Comparison of ENCODE assay signal across 15 cellular contexts in the genomic region with DNA sequence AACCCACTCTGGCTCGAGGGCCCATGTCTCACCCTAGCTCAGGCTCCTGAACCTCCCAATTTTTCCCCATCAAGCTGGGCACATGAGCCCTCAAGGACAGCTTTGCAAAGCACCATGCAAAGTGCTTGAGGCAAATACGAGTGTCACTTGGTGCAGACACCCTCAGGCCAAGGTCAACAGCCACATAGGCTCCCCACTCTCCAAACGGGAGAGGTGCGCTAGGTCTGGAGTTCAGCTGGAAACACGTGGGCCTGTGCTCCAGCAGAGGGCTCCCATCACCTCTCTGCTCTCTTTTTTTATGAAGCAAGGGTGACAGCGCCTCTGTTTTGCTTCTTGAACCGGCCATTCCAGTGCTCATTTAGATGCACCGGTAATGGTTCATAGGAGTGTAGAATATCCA. TPM values are rescaled to one million over a fixed set of nuclear protein-coding genes. Genes with fewer than 3 reads are reported as not detected.
DNase-seq lines count a peak whose midpoint lies in the region; ATAC-seq and TF ChIP-seq lines count a peak whose summit lies in the region.
"Had no signal": no experiment of that assay in that cellular context is flagged by ENCODE, and none has a peak within 500 bp of the region (broad histone marks: within the 10 kb centered on the region; RNA-seq: fewer than 3 reads in every experiment).

No MANE protein-coding gene starts in this region.

- H3K27ac Mint-ChIP-seq in naive thymus-derived CD4-positive, alpha-beta T cell, result peak overlapping the region in 6 of 9 donors; percentile 18 to 96 (median 74)

- H4K5ac ChIP-seq in IMR-90 (ENCODE audit: low read depth, low read length), result no peak overlapping the region

- H3K79me1 ChIP-seq in IMR-90 (ENCODE audit: low read depth in 1 of 2, low read length in 2 of 2), result no peaks in the 10 kb centered on the region

- in situ Hi-C loops in IMR-90 (cut with MboI; ENCODE audit: low sequenced_read_pairs), result no loop called here

- no peak overlapping the region for H3K18ac ChIP-seq in IMR-90 (ENCODE audit: low read depth, low read length)

- dilution Hi-C loops in IMR-90 (cut with HindIII; ENCODE audit: low sequenced_read_pairs, unreplicated experiment), result no loop called here

- peaks cover 0 to 4% (median 0%) of the 10 kb centered on the region in 11 donors for H3K9me3 Mint-ChIP-seq in naive thymus-derived CD4-positive, alpha-beta T cell
- H3K9me3 Mint-ChIP-seq: activated naive CD4-positive, alpha-beta T cell treated with anti-CD3 and anti-CD28 coated beads, Interleukin-2, amount 50 U/mL, for 24 hours; naive thymus-derived CD8-positive, alpha-beta T cell had no signal

- no peaks in the 10 kb centered on the region; the same call in 1 of the 2 replicates for H3K27me3 ChIP-seq in IMR-90 (ENCODE audit: control insufficient read depth, insufficient read depth, low read length)
- H3K27me3 ChIP-seq in naive thymus-derived CD4-positive, alpha-beta T cell (ENCODE audit: control insufficient read depth in 2 of 2, insufficient read depth in 2 of 2, low read length in 2 of 2), result no peaks in the 10 kb centered on the region

- no peak overlapping the region for H4K8ac ChIP-seq in IMR-90 (ENCODE audit: low read depth in 2 of 2, low read length in 2 of 2)

- no TSS peak for BruUV-seq in IMR-90 (replicated peaks; lab: Mats Ljungman, UMichigan)

- no CpG with 5 or more reads among the region's 8 CpGs for WGBS in IMR-90 (ENCODE audit: extremely low coverage in 2 of 2, insufficient read length in 1 of 2), 2 experiments

- H2BK5ac ChIP-seq in IMR-90 (ENCODE audit: low read depth, low read length, poor library complexity, severe bottlenecking), result no peak overlapping the region

- H3K4me1 Mint-ChIP-seq in naive thymus-derived CD4-positive, alpha-beta T cell, result peaks cover 65 to 96% (median 93%) of the 10 kb centered on the region in 7 donors

- H2AK5ac ChIP-seq in IMR-90 (ENCODE audit: low read depth, low read length), result no peak overlapping the region; the same call in 1 of the 2 replicates

- H3K9me1 ChIP-seq in IMR-90 (ENCODE audit: insufficient read depth, low read length), result peaks cover 9% of the 10 kb centered on the region

- H3K56ac ChIP-seq in IMR-90 (ENCODE audit: extremely low read depth, insufficient read depth, low read length), result no peak overlapping the region

- no peak for TF ChIP-seq CTCF in IMR-90 (conservative IDR thresholded peaks at IDR 0.05; ENCODE audit: low read depth, low read length)

- H2BK20ac ChIP-seq in IMR-90 (ENCODE audit: low read depth, low read length), result no peak overlapping the region

- H4K20me1 ChIP-seq in IMR-90 (ENCODE audit: insufficient read depth, low read length), result no peaks in the 10 kb centered on the region

- POLR2A ChIA-PET in IMR-90 (lab: Charles Lee; ENCODE audit: unreplicated experiment), result interaction anchor here (0.7 kb wide), 1 partner anchor 22 kb away, joined by 10 read pairs; no protein-coding TSS in a partner anchor
- POLR2A ChIA-PET in naive thymus-derived CD4-positive, alpha-beta T cell (lab: Charles Lee), result interaction anchor here (0.6 to 9.9 kb wide), 8 partner anchors 9 to 259 kb away, joined by 3 to 114 read pairs (median 17); a partner anchor contains a TSS

- H2BK15ac ChIP-seq in IMR-90 (ENCODE audit: low read depth, low read length), result no peak overlapping the region

- H2AFZ ChIP-seq in IMR-90 (replicated peaks; ENCODE audit: low read length, poor library complexity), result no peak overlapping the region

- H3K9me3 ChIP-seq in IMR-90 (ENCODE audit: control insufficient read depth, insufficient read depth, low read length), result no peaks in the 10 kb centered on the region
- no peaks in the 10 kb centered on the region for H3K9me3 ChIP-seq in naive thymus-derived CD4-positive, alpha-beta T cell (ENCODE audit: control insufficient read depth in 2 of 3, low read length in 3 of 3)

- no peak for TF ChIP-seq RAD21 in IMR-90 (IDR thresholded peaks at IDR 0.05; ENCODE audit: low read length)

- CTCF ChIA-PET in IMR-90 (lab: Yijun Ruan, JAX), result interaction anchor here (0.6 to 1.1 kb wide), 3 partner anchors 203 to 1162 kb away, joined by 3 read pairs; no protein-coding TSS in a partner anchor
- CTCF ChIA-PET in naive thymus-derived CD4-positive, alpha-beta T cell (lab: Charles Lee), result interaction anchor here (0.7 to 5.7 kb wide), 11 partner anchors 9 to 187 kb away, joined by 3 to 33 read pairs (median 3); a partner anchor contains a TSS

- no peak overlapping the region for H3K4me2 ChIP-seq in IMR-90 (ENCODE audit: low read depth, low read length)

- peak overlapping the region in 3 of 10 donors; percentile 11 to 34 (median 16) for H3K4me3 Mint-ChIP-seq in naive thymus-derived CD4-positive, alpha-beta T cell

- no peak overlapping the region for H3K4me3 ChIP-seq in IMR-90 (ENCODE audit: insufficient read depth, low read depth, low read length)
- no peak overlapping the region for H3K4me3 ChIP-seq in naive thymus-derived CD4-positive, alpha-beta T cell (ENCODE audit: low read length)

- H3K23ac ChIP-seq in IMR-90 (ENCODE audit: low read depth, low read length), result no peak overlapping the region

- no peaks in the 10 kb centered on the region for H3K27me3 Mint-ChIP-seq in naive thymus-derived CD4-positive, alpha-beta T cell
- H3K27me3 Mint-ChIP-seq: activated naive CD4-positive, alpha-beta T cell treated with anti-CD3 and anti-CD28 coated beads, Interleukin-2, amount 50 U/mL, for 24 hours; naive thymus-derived CD8-positive, alpha-beta T cell had no signal

- H4K91ac ChIP-seq in IMR-90 (ENCODE audit: insufficient read depth, low read depth, low read length), result no peak overlapping the region

- H2BK120ac ChIP-seq in IMR-90 (ENCODE audit: low read depth, low read length), result no peak overlapping the region

- peak; percentile 6 for DNase-seq in NCI-H82 (lab: John Stamatoyannopoulos, UW)
- no peak for DNase-seq in NCI-H82 treated with DMSO at 0.1 percent for 48 hours (lab: John Stamatoyannopoulos, UW; ENCODE audit: unreplicated experiment)
- DNase-seq in IMR-90, result no peak
- DNase-seq in UCSD-AML1 (lab: John Stamatoyannopoulos, UW; ENCODE audit: unreplicated experiment), result peak; percentile 39
- DNase-seq in naive thymus-derived CD4-positive, alpha-beta T cell, result no peak
- no peak for DNase-seq in globus pallidus (ENCODE audit: low spot score)
- DNase-seq: kidney; naive thymus-derived CD8-positive, alpha-beta T cell; NCI-H1105 treated with DMSO at 0.1 percent for 48 hours; NCI-H524 treated with DMSO at 0.1 percent for 48 hours had no signal

- H3K9ac ChIP-seq in IMR-90 (ENCODE audit: low read depth, low read length), result no peak overlapping the region

- H3K4ac ChIP-seq in IMR-90 (ENCODE audit: low read depth, low read length), result no peak overlapping the region

- ATAC-seq in IMR-90 (ENCODE audit: low read depth) (no peak), HG02571 (IDR thresholded peaks at IDR 0.05; ENCODE audit: unreplicated experiment) (no peak), HG03097 (IDR thresholded peaks at IDR 0.05; ENCODE audit: low FRiP score, unreplicated experiment) (no peak)
- ATAC-seq in naive thymus-derived CD4-positive, alpha-beta T cell, result no peak
- ATAC-seq: naive thymus-derived CD8-positive, alpha-beta T cell had no signal

- no peak overlapping the region for H3K14ac ChIP-seq in IMR-90 (replicated peaks; ENCODE audit: low read depth, low read length)

- intact Hi-C loops in IMR-90 (cut with micrococcal nuclease), result no loop called here
- intact Hi-C loops in naive thymus-derived CD4-positive, alpha-beta T cell (cut with micrococcal nuclease), result no loop called here

- peaks cover 0 to 4% (median 0%) of the 10 kb centered on the region in 5 donors for H3K36me3 Mint-ChIP-seq in naive thymus-derived CD4-positive, alpha-beta T cell
- H3K36me3 Mint-ChIP-seq: activated naive CD4-positive, alpha-beta T cell treated with anti-CD3 and anti-CD28 coated beads, Interleukin-2, amount 50 U/mL, for 24 hours; naive thymus-derived CD8-positive, alpha-beta T cell had no signal

- peak overlapping the region; percentile 60 for H2AK9ac ChIP-seq in IMR-90 (replicated peaks; ENCODE audit: low read depth, low read length, poor library complexity)

- no peak overlapping the region for H3K27ac ChIP-seq in IMR-90 (ENCODE audit: insufficient read depth, low read length)
- no peak overlapping the region for H3K27ac ChIP-seq in naive thymus-derived CD4-positive, alpha-beta T cell (ENCODE audit: low read depth, low read length)
- H3K27ac ChIP-seq: HL-60 had no signal

- no peaks in the 10 kb centered on the region for H3K36me3 ChIP-seq in IMR-90 (ENCODE audit: control insufficient read depth, insufficient read depth, low read length)
- H3K36me3 ChIP-seq in naive thymus-derived CD4-positive, alpha-beta T cell (ENCODE audit: control insufficient read depth in 2 of 3, insufficient read depth in 3 of 3, low read length in 3 of 3), result no peaks in the 10 kb centered on the region

- H3K4me1 ChIP-seq in IMR-90 (ENCODE audit: control insufficient read depth, insufficient read depth, low read length), result peaks cover 3% of the 10 kb centered on the region; the same call in 1 of the 2 replicates
- H3K4me1 ChIP-seq in naive thymus-derived CD4-positive, alpha-beta T cell (ENCODE audit: control insufficient read depth in 2 of 2, insufficient read depth in 2 of 2, low read length in 2 of 2), result peaks cover 72 to 85% of the 10 kb centered on the region in 2 donors

- no peak for TF ChIP-seq POLR2A in IMR-90 (IDR thresholded peaks at IDR 0.05; ENCODE audit: low read depth, low read length)

TF ChIP-seq in IMR-90, 13 proteins besides CTCF, POLR2A, EP300 and RAD21 (continues in another document):
- TF ChIP-seq MAZ (IDR thresholded peaks at IDR 0.05; ENCODE audit: borderline replicate concordance, low read depth, low read length) (no peak), MXI1 (IDR thresholded peaks at IDR 0.05; ENCODE audit: borderline replicate concordance, low read depth, low read length) (no peak), MAFK (IDR thresholded peaks at IDR 0.05; ENCODE audit: low read depth, low read length) (no peak), SMC3 (IDR thresholded peaks at IDR 0.05; ENCODE audit: low read depth, low read length) (no peak)
- TF ChIP-seq, protein P1, sequence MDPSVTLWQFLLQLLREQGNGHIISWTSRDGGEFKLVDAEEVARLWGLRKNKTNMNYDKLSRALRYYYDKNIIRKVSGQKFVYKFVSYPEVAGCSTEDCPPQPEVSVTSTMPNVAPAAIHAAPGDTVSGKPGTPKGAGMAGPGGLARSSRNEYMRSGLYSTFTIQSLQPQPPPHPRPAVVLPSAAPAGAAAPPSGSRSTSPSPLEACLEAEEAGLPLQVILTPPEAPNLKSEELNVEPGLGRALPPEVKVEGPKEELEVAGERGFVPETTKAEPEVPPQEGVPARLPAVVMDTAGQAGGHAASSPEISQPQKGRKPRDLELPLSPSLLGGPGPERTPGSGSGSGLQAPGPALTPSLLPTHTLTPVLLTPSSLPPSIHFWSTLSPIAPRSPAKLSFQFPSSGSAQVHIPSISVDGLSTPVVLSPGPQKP (IDR thresholded peaks at IDR 0.05; ENCODE audit: borderline replicate concordance, low read depth, low read length), result no peak

RNA-seq across cellular contexts. Expression of a gene that starts 11.9 kb away (rescaled TPM):
- 0.28 and 0.36 TPM in 2 replicates for total RNA-seq in IMR-90 (2012; rRNA removed)
- 0.27 and 0.29 TPM in 2 replicates for polyA plus RNA-seq in IMR-90 (2012; rRNA removed)
- 0.24 and 0.30 TPM in 2 replicates for polyA plus RNA-seq in IMR-90 (2012; cell fraction: cytosol; rRNA removed)
- polyA plus RNA-seq in IMR-90 (2012; cell fraction: nucleus; rRNA removed; ENCODE audit: low replicate concordance), result 0.14 and 0.45 TPM in 2 replicates
- 100 to 1,000 TPM in 4 of 5 experiments, 10 to 100 TPM in 1; 68.2 to 139 (median 116) TPM for total RNA-seq in naive thymus-derived CD4-positive, alpha-beta T cell
- polyA plus RNA-seq in naive thymus-derived CD4-positive, alpha-beta T cell, result 100 to 1,000 TPM in 1 of 2 donors, 10 to 100 TPM in 1; 63.3 to 134 TPM
- total RNA-seq: A172 had no signal

Comparison
In these comparisons a context has a peak if more than half of its experiments do, and no peak if none do; other contexts are left out.
1. DNase-seq: peak in NCI-H82 (single experiment) and UCSD-AML1 (single experiment); none in NCI-H82 treated with DMSO at 0.1 percent for 48 hours (single experiment), IMR-90 (single experiment), naive thymus-derived CD4-positive, alpha-beta T cell (0 of 9) and globus pallidus (single experiment).
2. RNA of a gene that starts 11.9 kb away (total RNA-seq): 68.2 to 139 TPM in naive thymus-derived CD4-positive, alpha-beta T cell; 0.28 to 0.36 TPM in IMR-90; every median in the first group is over 10 times any median in the second.